Comparison of ENCODE assay signal across 8 cellular contexts in the genomic region with DNA sequence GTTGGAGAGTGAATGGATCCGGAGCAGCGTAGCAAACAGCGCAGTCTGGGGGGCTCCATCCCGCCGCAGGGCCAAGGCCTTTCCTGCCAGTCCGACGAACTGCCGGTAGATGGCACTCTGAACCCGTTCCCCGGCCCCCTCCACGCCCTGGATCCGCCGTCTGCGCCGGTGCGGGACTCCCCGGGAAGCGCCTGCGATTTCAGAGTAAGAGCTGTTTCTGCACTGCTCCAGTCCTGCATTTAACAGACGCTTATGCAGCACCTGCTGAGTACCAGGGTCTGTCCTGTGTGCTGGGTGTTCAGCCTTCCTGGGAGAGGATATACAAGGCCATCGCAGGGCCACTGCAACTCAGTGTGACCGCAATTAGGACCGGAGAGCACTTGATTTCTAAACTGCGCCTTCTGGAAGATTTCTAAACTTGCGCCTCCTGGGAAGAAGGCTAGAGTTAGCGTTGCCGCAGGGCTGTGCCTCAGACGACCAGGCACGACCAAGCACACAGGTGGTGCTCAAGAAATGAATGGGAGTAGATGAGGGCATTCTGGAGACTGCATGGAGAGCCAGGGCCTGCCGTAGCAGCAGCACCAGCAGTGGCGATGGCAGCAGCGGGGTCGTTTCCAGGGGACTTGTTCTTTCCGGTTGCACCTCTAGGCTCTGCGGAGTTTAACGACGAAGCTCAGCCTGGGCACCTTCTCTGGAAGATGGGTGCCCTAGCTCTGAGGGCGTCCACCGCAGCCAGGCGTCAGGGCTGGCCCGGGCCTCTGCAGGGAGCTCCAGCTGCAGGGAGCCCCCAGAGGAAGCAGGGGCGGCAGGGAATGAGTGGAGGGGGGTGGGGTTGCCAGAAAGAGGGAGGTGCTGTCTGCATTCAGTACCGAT. TPM values are rescaled to one million over a fixed set of nuclear protein-coding genes. Genes with fewer than 3 reads are reported as not detected.
DNase-seq lines count a peak whose midpoint lies in the region; ATAC-seq, FAIRE-seq and TF ChIP-seq lines count a peak whose summit lies in the region.

No MANE protein-coding gene starts in this region.

- dilution Hi-C loops in mammary epithelial cell (cut with HindIII; ENCODE audit: low sequenced_read_pairs) (no loop called here), keratinocyte (cut with MboI; ENCODE audit: extremely low pct_ligation_motif_present, low sequenced_read_pairs) (loop anchor here (10.0 to 25.0 kb wide), 2 partner anchors 268 to 371 kb away; a partner anchor contains a TSS)

- no peaks in the 10 kb centered on the region for H4K20me1 ChIP-seq in mammary epithelial cell (ENCODE audit: insufficient read depth, low read length)
- H4K20me1 ChIP-seq in keratinocyte (ENCODE audit: control insufficient read depth, extremely low read depth, insufficient read depth, low read length), result no peaks in the 10 kb centered on the region

- H3K4me1 Mint-ChIP-seq in WTC11, result peaks cover 23% of the 10 kb centered on the region

- no peaks in the 10 kb centered on the region for H3K9me1 ChIP-seq in keratinocyte (ENCODE audit: control insufficient read depth, extremely low read depth, insufficient read depth, low read length)

- H2AFZ ChIP-seq in mammary epithelial cell (ENCODE audit: low read depth, low read length) (peak overlapping the region; percentile 57), keratinocyte (ENCODE audit: control insufficient read depth, low read length) (peak overlapping the region; percentile 54)

- FAIRE-seq in keratinocyte (lab: Jason Lieb, UNC), result no peak

- H3K4me3 ChIP-seq in HFF-Myc (replicated peaks; ENCODE audit: low read depth, low read length) (no peak overlapping the region), mammary epithelial cell (replicated peaks in 1 of 3; ENCODE audit: insufficient read depth in 1 of 3, low read depth in 2 of 3, low read length in 3 of 3) (no peak overlapping the region), keratinocyte (ENCODE audit: control insufficient read depth in 2 of 3, extremely low read depth in 1 of 3, insufficient read depth in 2 of 3, low read depth in 1 of 3, low read length in 3 of 3) (no peak overlapping the region)

- H3K79me2 ChIP-seq in mammary epithelial cell (ENCODE audit: insufficient read depth, low read length) (no peaks in the 10 kb centered on the region), keratinocyte (ENCODE audit: control insufficient read depth, insufficient read depth, low read length) (no peaks in the 10 kb centered on the region)

- intact Hi-C loops in mammary epithelial cell (cut with micrococcal nuclease), result loop anchor here (1.0 kb wide), 2 partner anchors 86 to 364 kb away; no protein-coding TSS in a partner anchor

- peak overlapping the region; percentile 77 for H3K4me3 Mint-ChIP-seq in WTC11

- CTCF ChIA-PET in WTC11 (lab: Charles Lee), result interaction anchor here (0.6 to 11.9 kb wide), 43 partner anchors 8 to 591 kb away, joined by 3 to 524 read pairs (median 6); a partner anchor contains a TSS
- CTCF ChIA-PET in mammary epithelial cell (lab: Charles Lee; ENCODE audit: low non-redundant PET), result interaction anchor here (0.6 to 2.7 kb wide), 4 partner anchors 43 to 87 kb away, joined by 3 to 20 read pairs (median 8); no protein-coding TSS in a partner anchor

- BruUV-seq in mammary epithelial cell (replicated peaks; lab: Mats Ljungman, UMichigan), result no TSS peak

- no peaks in the 10 kb centered on the region for H3K36me3 Mint-ChIP-seq in WTC11

- H3K27me3 ChIP-seq in mammary epithelial cell (ENCODE audit: insufficient read depth, low read length) (no peaks in the 10 kb centered on the region), keratinocyte (ENCODE audit: control insufficient read depth, extremely low read depth, insufficient read depth, low read length) (peaks cover 13% of the 10 kb centered on the region)

- H3K27me3 Mint-ChIP-seq in WTC11 (ENCODE audit: low read depth), result peaks cover 91% of the 10 kb centered on the region

- POLR2A ChIA-PET in WTC11 (lab: Charles Lee), result interaction anchor here (0.6 to 1.3 kb wide), 2 partner anchors 83 to 86 kb away, joined by 3 read pairs; no protein-coding TSS in a partner anchor

- DNase-seq in G401 (ENCODE audit: low spot score) (peak; percentile 80), HFF-Myc (ENCODE audit: extremely low read depth, low read depth) (no peak), NCI-H2029 treated with DMSO at 0.1 percent for 48 hours (lab: John Stamatoyannopoulos, UW) (peak; percentile 13), WTC11 (ENCODE audit: low spot score) (peak; percentile 91), mammary epithelial cell (peak; percentile 42), keratinocyte (ENCODE audit: low read depth, low spot score) (no peak)
- DNase-seq in stimulated activated CD4-positive, alpha-beta T cell treated with anti-CD3 and anti-CD28 coated beads, Interleukin-15, amount 100 ng/mL, for 48 hours (ENCODE audit: low read depth in 2 of 2), result peak; percentile 55 to 65

- H3K27ac ChIP-seq in mammary epithelial cell (ENCODE audit: insufficient read depth, low read depth, low read length), result no peak overlapping the region
- H3K27ac ChIP-seq in keratinocyte (ENCODE audit: control insufficient read depth, insufficient read depth, low read length), result no peak overlapping the region

- in situ Hi-C loops in G401 (cut with HindIII; ENCODE audit: low sequenced_read_pairs) (loop anchor here (25.0 kb wide), 1 partner anchor 271 kb away; no protein-coding TSS in a partner anchor), mammary epithelial cell (cut with MboI; ENCODE audit: low sequenced_read_pairs in 2 of 2) (loop anchor here (5.0 to 10.0 kb wide), 4 partner anchors 86 to 368 kb away; a partner anchor contains a TSS)

- H3K4me1 ChIP-seq in mammary epithelial cell (ENCODE audit: insufficient read depth, low read length), result no peaks in the 10 kb centered on the region
- no peaks in the 10 kb centered on the region for H3K4me1 ChIP-seq in keratinocyte (ENCODE audit: control insufficient read depth, extremely low read depth, insufficient read depth, low read length)

- H3K36me3 ChIP-seq in mammary epithelial cell (ENCODE audit: insufficient read depth, low read length) (no peaks in the 10 kb centered on the region), keratinocyte (ENCODE audit: control insufficient read depth in 2 of 2, extremely low read depth in 1 of 2, insufficient read depth in 2 of 2, low read length in 2 of 2) (no peaks in the 10 kb centered on the region)

- H3K9ac ChIP-seq in mammary epithelial cell (ENCODE audit: insufficient read depth, low read length) (no peak overlapping the region), keratinocyte (ENCODE audit: control insufficient read depth, extremely low read depth, insufficient read depth, low read length) (no peak overlapping the region)

- peak; percentile 90 for TF ChIP-seq CTCF in HFF-Myc (IDR thresholded peaks at IDR 0.05; ENCODE audit: low read depth, low read length, missing control alignments)
- peak; percentile 66 for TF ChIP-seq CTCF in WTC11 (IDR thresholded peaks at IDR 0.05)
- TF ChIP-seq CTCF in mammary epithelial cell (conservative IDR thresholded peaks at IDR 0.05 in 1 of 2, IDR thresholded peaks at IDR 0.05 in 1 of 2; ENCODE audit: extremely low read depth in 1 of 2, insufficient read depth in 1 of 2, low read depth in 1 of 2, low read length in 2 of 2), result peak; percentile 73 to 97
- peak; percentile 80 to 97 (median 96) for TF ChIP-seq CTCF in keratinocyte (optimal IDR thresholded peaks at IDR 0.05 in 1 of 3, IDR thresholded peaks at IDR 0.05 in 1 of 3, conservative IDR thresholded peaks at IDR 0.05 in 1 of 3; ENCODE audit: extremely low read depth in 1 of 3, insufficient read depth in 2 of 3, low read length in 3 of 3)

- no peaks in the 10 kb centered on the region for H3K9me3 Mint-ChIP-seq in WTC11

- 57% methylated on average over 23 of the region's 43 CpGs for WGBS in mammary epithelial cell (ENCODE audit: low coverage, missing lambda C conversion rate)

- no peaks in the 10 kb centered on the region for H3K9me3 ChIP-seq in mammary epithelial cell (replicated peaks; ENCODE audit: insufficient read depth, low read length)
- H3K9me3 ChIP-seq in keratinocyte (ENCODE audit: control insufficient read depth, low read depth, low read length), result no peaks in the 10 kb centered on the region

- no peak overlapping the region for H3K27ac Mint-ChIP-seq in WTC11

- no peak overlapping the region for H3K4me2 ChIP-seq in mammary epithelial cell (ENCODE audit: insufficient read depth, low read depth, low read length)
- H3K4me2 ChIP-seq in keratinocyte (ENCODE audit: control insufficient read depth, extremely low read depth, insufficient read depth, low read depth, low read length), result peak overlapping the region; percentile 37

- ATAC-seq in WTC11 (peak; percentile 83), GM21447 (IDR thresholded peaks at IDR 0.05; ENCODE audit: unreplicated experiment) (no peak)

RNA-seq across cellular contexts. Expression of a gene that starts 14.3 kb away (rescaled TPM):
- 0.31 and 0.43 TPM in 2 replicates for total RNA-seq in G401 (2014; rRNA removed; shearing (Covaris generic))
- total RNA-seq in WTC11 (2021), result not detected in 3 replicates
- not detected for total RNA-seq in mammary epithelial cell
- not detected for polyA plus RNA-seq in mammary epithelial cell
- polyA minus RNA-seq in mammary epithelial cell, result not detected
- polyA plus RNA-seq in keratinocyte, result not detected in 3 replicates
- not detected for polyA plus RNA-seq in keratinocyte (2011; ENCODE audit: low read depth)
- not detected in 2 replicates for polyA plus RNA-seq in keratinocyte (2011; cell fraction: cytosol; rRNA removed)
- not detected in 2 replicates for polyA plus RNA-seq in keratinocyte (2011; cell fraction: nucleus; rRNA removed)
- polyA plus RNA-seq in keratinocyte (2012; ENCODE audit: low replicate concordance), result not detected in 2 replicates
- polyA minus RNA-seq in keratinocyte, result not detected in 3 replicates
- not detected for polyA minus RNA-seq in keratinocyte (2011; cell fraction: cytosol; rRNA and poly(A)+ RNA removed)
- polyA minus RNA-seq in keratinocyte (2011; cell fraction: nucleus; rRNA and poly(A)+ RNA removed), result not detected in 2 replicates

RNA-seq across cellular contexts. Expression of a gene that starts 19.3 kb away (rescaled TPM):
- total RNA-seq in G401 (2014; rRNA removed; shearing (Covaris generic)), result 0.18 and 0.24 TPM in 2 replicates
- not detected in 3 replicates for total RNA-seq in WTC11 (2021)
- not detected for total RNA-seq in mammary epithelial cell
- not detected for polyA plus RNA-seq in mammary epithelial cell
- not detected for polyA minus RNA-seq in mammary epithelial cell
- not detected in 3 replicates for polyA plus RNA-seq in keratinocyte
- not detected for polyA plus RNA-seq in keratinocyte (2011; ENCODE audit: low read depth)
- not detected in 2 replicates for polyA plus RNA-seq in keratinocyte (2011; cell fraction: cytosol; rRNA removed)
- polyA plus RNA-seq in keratinocyte (2011; cell fraction: nucleus; rRNA removed), result not detected in 2 replicates
- polyA plus RNA-seq in keratinocyte (2012; ENCODE audit: low replicate concordance), result not detected in 2 replicates
- 0.10 TPM in 1 of 3 replicates, not detected in the others for polyA minus RNA-seq in keratinocyte
- polyA minus RNA-seq in keratinocyte (2011; cell fraction: cytosol; rRNA and poly(A)+ RNA removed), result not detected
- not detected in 2 replicates for polyA minus RNA-seq in keratinocyte (2011; cell fraction: nucleus; rRNA and poly(A)+ RNA removed)

Comparison
In these comparisons a context has a peak if more than half of its experiments do, and no peak if none do; other contexts are left out.
1. DNase-seq: peak in G401 (single experiment), NCI-H2029 treated with DMSO at 0.1 percent for 48 hours (single experiment), WTC11 (single experiment), mammary epithelial cell (single experiment) and stimulated activated CD4-positive, alpha-beta T cell treated with anti-CD3 and anti-CD28 coated beads, Interleukin-15, amount 100 ng/mL, for 48 hours (2 of 2); none in HFF-Myc (single experiment) and keratinocyte (single experiment).
2. Peak in every context shown above with its lines, with median percentiles within 50 percentile points of each other: CTCF ChIP-seq.